12 cellular contexts compared by ENCODE assay signal in the genomic region with DNA sequence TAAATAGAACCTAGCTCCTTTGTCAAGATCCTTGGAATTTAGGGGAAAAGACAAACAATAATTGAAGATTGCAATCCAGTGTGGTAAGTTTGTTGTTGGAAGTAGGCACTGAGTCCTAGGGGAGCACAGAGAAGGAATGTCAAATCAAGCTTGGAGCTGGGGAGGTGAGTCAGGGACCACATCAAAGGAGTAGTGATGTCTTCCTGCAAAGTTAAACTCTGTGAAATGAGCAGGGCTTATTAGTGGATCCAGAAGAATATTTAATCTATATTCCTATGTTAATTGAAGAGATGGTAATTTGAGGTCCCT. TPM values are rescaled to one million over a fixed set of nuclear protein-coding genes. Genes with fewer than 3 reads are reported as not detected.
DNase-seq lines count a peak whose midpoint lies in the region; ATAC-seq, FAIRE-seq and TF ChIP-seq lines count a peak whose summit lies in the region.
"Had no signal": no experiment of that assay in that cellular context is flagged by ENCODE, and none has a peak within 500 bp of the region (broad histone marks: within the 10 kb centered on the region; RNA-seq: fewer than 3 reads in every experiment).

No MANE protein-coding gene starts in this region.

- H3K4me1 ChIP-seq in Caco-2, result peaks cover 46% of the 10 kb centered on the region
- H3K4me1 ChIP-seq in astrocyte (ENCODE audit: insufficient read depth, low read length), result peaks cover 38% of the 10 kb centered on the region
- H3K4me1 ChIP-seq: uterus had no signal

- TF ChIP-seq CTCF in Caco-2 (IDR thresholded peaks at IDR 0.05; ENCODE audit: insufficient read depth in 1 of 2, low read depth in 1 of 2, low read length in 1 of 2, severe bottlenecking in 1 of 2, unreplicated experiment in 1 of 2), result no peak
- TF ChIP-seq CTCF in astrocyte (IDR thresholded peaks at IDR 0.05; ENCODE audit: insufficient read depth, low read depth, low read length), result no peak

- peak overlapping the region; percentile 84 for H3K9ac ChIP-seq in astrocyte (ENCODE audit: low read length)

- H3K36me3 ChIP-seq in Caco-2 (ENCODE audit: control insufficient read depth, insufficient read depth, low read length) (no peaks in the 10 kb centered on the region), astrocyte (ENCODE audit: insufficient read depth, low read length) (no peaks in the 10 kb centered on the region)
- H3K36me3 ChIP-seq: uterus had no signal

- TSS peak; percentile 90 for BruUV-seq in Caco-2 (replicated peaks; lab: Mats Ljungman, UMichigan)

- CTCF ChIA-PET in Caco-2 (lab: Charles Lee), result no interaction called here

- intact Hi-C loops in Caco-2 (cut with micrococcal nuclease; ENCODE audit: unreplicated experiment), result no loop called here

- no peak overlapping the region for H3K4me3 ChIP-seq in Caco-2 (ENCODE audit: low read depth, low read length)
- H3K4me3 ChIP-seq in astrocyte (ENCODE audit: insufficient read depth, low read depth, low read length), result peak overlapping the region; percentile 31
- H3K4me3 ChIP-seq: uterus had no signal

- ATAC-seq in HG02973 (IDR thresholded peaks at IDR 0.05; ENCODE audit: unreplicated experiment) (no peak), HG02763 (IDR thresholded peaks at IDR 0.05; ENCODE audit: unreplicated experiment) (no peak)

- POLR2A ChIA-PET in Caco-2 (lab: Charles Lee), result interaction anchor here (1.3 to 3.4 kb wide), 2 partner anchors 41 to 44 kb away, joined by 3 to 74 read pairs; a partner anchor contains a TSS

- H3K27ac Mint-ChIP-seq in Caco-2 (ENCODE audit: unreplicated experiment) (peak overlapping the region; percentile 58), astrocyte (ENCODE audit: unreplicated experiment) (peak overlapping the region; percentile 95)

- no peaks in the 10 kb centered on the region for H3K27me3 Mint-ChIP-seq in Caco-2 (ENCODE audit: insufficient read depth, unreplicated experiment)
- H3K27me3 Mint-ChIP-seq in astrocyte (ENCODE audit: low read depth, unreplicated experiment), result no peaks in the 10 kb centered on the region

- peak overlapping the region; percentile 84 for H3K4me2 ChIP-seq in astrocyte (ENCODE audit: low read length)

- H3K36me3 Mint-ChIP-seq in Caco-2 (ENCODE audit: insufficient read depth, unreplicated experiment), result peaks cover 7% of the 10 kb centered on the region
- H3K36me3 Mint-ChIP-seq in astrocyte (ENCODE audit: low read depth, unreplicated experiment), result no peaks in the 10 kb centered on the region

- DNase-seq in Caco-2 (no peak), HT-29 (ENCODE audit: low spot score) (peak; percentile 30), astrocyte (ENCODE audit: low read depth) (peak; percentile 97), kidney tubule cell (ENCODE audit: low spot score) (peak; percentile 92), NCI-H146 (lab: John Stamatoyannopoulos, UW) (no peak), NCI-H2196 (lab: John Stamatoyannopoulos, UW; ENCODE audit: unreplicated experiment) (no peak)
- DNase-seq: DMS 273 treated with DMSO at 0.1 percent for 48 hours, NCI-H1092 treated with DMSO at 0.1 percent for 48 hours, posterior cingulate gyrus, uterus had no signal

- peak overlapping the region; percentile 97 for H3K27ac ChIP-seq in astrocyte (ENCODE audit: low read depth, low read length)
- H3K27ac ChIP-seq: uterus had no signal

- FAIRE-seq in astrocyte (lab: Jason Lieb, UNC), result peak; percentile 80

- H4K20me1 ChIP-seq in astrocyte (ENCODE audit: insufficient read depth, low read length), result no peaks in the 10 kb centered on the region

- no peaks in the 10 kb centered on the region for H3K79me2 ChIP-seq in astrocyte (ENCODE audit: insufficient read depth, low read length)

- no peaks in the 10 kb centered on the region for H3K9me3 ChIP-seq in Caco-2
- no peaks in the 10 kb centered on the region for H3K9me3 ChIP-seq in astrocyte (ENCODE audit: insufficient read depth, low read depth, low read length)
- H3K9me3 ChIP-seq: uterus had no signal

- no peak overlapping the region for H2AFZ ChIP-seq in astrocyte (ENCODE audit: low read depth, low read length)

- H3K9me3 Mint-ChIP-seq in Caco-2 (ENCODE audit: unreplicated experiment) (no peaks in the 10 kb centered on the region), astrocyte (ENCODE audit: unreplicated experiment) (no peaks in the 10 kb centered on the region)

- H3K4me1 Mint-ChIP-seq in Caco-2 (ENCODE audit: low read depth, unreplicated experiment) (peaks cover 48% of the 10 kb centered on the region), astrocyte (ENCODE audit: low read depth, unreplicated experiment) (peaks cover 42% of the 10 kb centered on the region)

- H3K27me3 ChIP-seq in Caco-2 (replicated peaks; ENCODE audit: control insufficient read depth, insufficient read depth, low read length), result no peaks in the 10 kb centered on the region
- no peaks in the 10 kb centered on the region for H3K27me3 ChIP-seq in astrocyte (ENCODE audit: insufficient read depth, low read length)
- H3K27me3 ChIP-seq: uterus had no signal

- H3K4me3 Mint-ChIP-seq in Caco-2 (ENCODE audit: unreplicated experiment), result peak overlapping the region; percentile 32
- H3K4me3 Mint-ChIP-seq in astrocyte (ENCODE audit: unreplicated experiment), result peak overlapping the region; percentile 15

RNA-seq across cellular contexts. Expression of a gene that starts 41.7 kb away (rescaled TPM):
- total RNA-seq in Caco-2 (2022) (89.8 and 91.4 TPM in 2 replicates), astrocyte (181 and 213 TPM in 2 replicates)
- 4.6 and 7.4 TPM in 2 replicates for total RNA-seq in HT-29 (2014; rRNA removed; shearing (Covaris generic))

Comparison
In these comparisons a context has a peak if more than half of its experiments do, and no peak if none do; other contexts are left out.
1. DNase-seq: peak in HT-29 (single experiment), astrocyte (single experiment) and kidney tubule cell (single experiment); none in Caco-2 (0 of 2), NCI-H146 (single experiment) and NCI-H2196 (single experiment).
2. RNA of a gene that starts 41.7 kb away (total RNA-seq): 181 to 213 TPM in astrocyte and 89.8 to 91.4 TPM in Caco-2; 4.6 to 7.4 TPM in HT-29; every median in the first group is over 10 times any median in the second.